21 cellular contexts compared by ENCODE assay signal in the genomic region with DNA sequence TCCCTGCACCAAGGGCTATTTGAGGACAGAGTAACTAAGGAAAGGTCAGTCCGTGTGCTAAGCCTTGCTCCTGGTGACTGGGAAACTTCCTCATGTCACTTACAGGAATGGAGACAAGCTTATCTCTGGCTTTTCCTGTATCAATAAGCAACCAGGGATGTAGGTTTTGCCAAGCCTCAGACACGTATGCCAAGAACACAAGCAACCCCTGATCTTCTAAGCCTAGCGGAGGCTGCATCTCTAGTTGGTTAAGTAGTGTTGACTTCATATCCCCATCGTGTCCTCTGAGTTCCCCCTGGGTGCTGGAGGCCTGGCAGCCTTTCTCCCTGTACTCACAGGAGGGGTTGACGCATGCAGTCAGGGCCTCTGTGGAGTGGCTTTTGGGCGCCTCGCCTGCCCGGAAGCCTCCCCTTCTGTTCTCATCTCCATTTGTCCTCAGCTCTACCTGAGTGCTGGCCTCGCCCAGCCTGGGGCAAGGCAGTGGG. TPM values are rescaled to one million over a fixed set of nuclear protein-coding genes. Genes with fewer than 3 reads are reported as not detected.
DNase-seq lines count a peak whose midpoint lies in the region; ATAC-seq, FAIRE-seq and TF ChIP-seq lines count a peak whose summit lies in the region.
"Had no signal": no experiment of that assay in that cellular context is flagged by ENCODE, and none has a peak within 500 bp of the region (broad histone marks: within the 10 kb centered on the region; RNA-seq: fewer than 3 reads in every experiment).

No MANE protein-coding gene starts in this region.

- peaks cover 9 to 10% of the 10 kb centered on the region in 2 donors for H3K4me1 Mint-ChIP-seq in natural killer cell
- H3K4me1 Mint-ChIP-seq in natural killer cell treated with Interleukin-12 subunit alpha and Interleukin-12 subunit beta and Interleukin-15 and Interleukin-18, amount 100 ng/mL, for 72 hours (ENCODE audit: low read depth in 2 of 2): peaks cover 4 to 5% of the 10 kb centered on the region in 2 donors

- H3K27me3 ChIP-seq in rectal smooth muscle tissue (ENCODE audit: control insufficient read depth, insufficient read depth, low read length): peaks cover 5% of the 10 kb centered on the region

- intact Hi-C loops in natural killer cell (cut with micrococcal nuclease): no loop called here
- intact Hi-C loops in kidney (cut with DNase I): no loop called here

- H3K36me3 ChIP-seq in kidney (ENCODE audit: control insufficient read depth in 1 of 2, insufficient read depth in 2 of 2, low read length in 2 of 2) (no peaks in the 10 kb centered on the region), rectal smooth muscle tissue (ENCODE audit: control insufficient read depth, insufficient read depth, low read length) (no peaks in the 10 kb centered on the region)

- H3K4me3 Mint-ChIP-seq in natural killer cell: peak overlapping the region; percentile 87
- no peak overlapping the region for H3K4me3 Mint-ChIP-seq in natural killer cell treated with Interleukin-12 subunit alpha and Interleukin-12 subunit beta and Interleukin-15 and Interleukin-18, amount 100 ng/mL, for 72 hours
- H3K4me3 Mint-ChIP-seq: activated naive CD4-positive, alpha-beta T cell treated with anti-CD3 and anti-CD28 coated beads for 36 hours had no signal

- no peak overlapping the region for H3K27ac Mint-ChIP-seq in natural killer cell
- H3K27ac Mint-ChIP-seq in natural killer cell treated with Interleukin-12 subunit alpha and Interleukin-12 subunit beta and Interleukin-15 and Interleukin-18, amount 100 ng/mL, for 72 hours: no peak overlapping the region
- H3K27ac Mint-ChIP-seq: activated naive CD4-positive, alpha-beta T cell treated with anti-CD3 and anti-CD28 coated beads for 36 hours; IgD-negative memory B cell; progenitor cell of endocrine pancreas; WTC11 had no signal

- no peaks in the 10 kb centered on the region for H3K9me3 Mint-ChIP-seq in natural killer cell
- no peaks in the 10 kb centered on the region for H3K9me3 Mint-ChIP-seq in natural killer cell treated with Interleukin-12 subunit alpha and Interleukin-12 subunit beta and Interleukin-15 and Interleukin-18, amount 100 ng/mL, for 72 hours
- H3K9me3 Mint-ChIP-seq: activated naive CD4-positive, alpha-beta T cell treated with anti-CD3 and anti-CD28 coated beads for 36 hours; IgD-negative memory B cell; WTC11 had no signal

- no peaks in the 10 kb centered on the region for H3K36me3 Mint-ChIP-seq in natural killer cell
- no peaks in the 10 kb centered on the region for H3K36me3 Mint-ChIP-seq in natural killer cell treated with Interleukin-12 subunit alpha and Interleukin-12 subunit beta and Interleukin-15 and Interleukin-18, amount 100 ng/mL, for 72 hours
- H3K36me3 Mint-ChIP-seq: WTC11 had no signal

- H3K4me1 ChIP-seq in kidney (ENCODE audit: control insufficient read depth in 1 of 2, insufficient read depth in 1 of 2, low read depth in 1 of 2, low read length in 2 of 2): peaks cover 7 to 40% of the 10 kb centered on the region in 2 donors
- peaks cover 23% of the 10 kb centered on the region for H3K4me1 ChIP-seq in rectal smooth muscle tissue (ENCODE audit: control insufficient read depth, insufficient read depth, low read length)

- FAIRE-seq in kidney (lab: Jason Lieb, UNC): no peak
- FAIRE-seq: A204.1, GM12892 had no signal

- no peaks in the 10 kb centered on the region for H3K9me3 ChIP-seq in kidney (ENCODE audit: control insufficient read depth in 1 of 2, low read length in 2 of 2)
- H3K9me3 ChIP-seq: SK-N-SH had no signal

- H3K9ac ChIP-seq in kidney (ENCODE audit: low read length in 2 of 2): no peak overlapping the region
- no peak overlapping the region for H3K9ac ChIP-seq in rectal smooth muscle tissue (ENCODE audit: low read length)
- H3K9ac ChIP-seq: SK-N-SH had no signal

- DNase-seq in natural killer cell (no peak), kidney (peak; percentile 67), HT-29 (ENCODE audit: low spot score) (no peak), activated gamma-delta T cell (lab: John Stamatoyannopoulos, UW) (no peak), GOT3 (lab: John Stamatoyannopoulos, UW) (no peak)
- no peak for DNase-seq in natural killer cell treated with Interleukin-12 subunit alpha and Interleukin-12 subunit beta and Interleukin-15 and Interleukin-18, amount 100 ng/mL, for 72 hours (ENCODE audit: low spot score)
- DNase-seq: activated naive CD4-positive, alpha-beta T cell treated with anti-CD3 and anti-CD28 coated beads for 36 hours; hippocampal formation; NCI-H1092; NCI-H2227 treated with DMSO at 0.1 percent for 48 hours; SK-N-SH; stimulated activated CD4-positive, alpha-beta T cell treated with anti-CD3 and anti-CD28 coated beads, Interleukin-2, amount 100 ng/mL, for 24 hours; stimulated activated CD8-positive, alpha-beta memory T cell treated with anti-CD3 and anti-CD28 coated beads, Interleukin-4, amount 100 ng/mL, for 48 hours had no signal

- ATAC-seq in natural killer cell (no peak), HG03108 (IDR thresholded peaks at IDR 0.05; ENCODE audit: unreplicated experiment) (no peak)
- no peak for ATAC-seq in natural killer cell treated with Interleukin-12 subunit alpha and Interleukin-12 subunit beta and Interleukin-15 and Interleukin-18, amount 100 ng/mL, for 72 hours
- ATAC-seq: WTC11 had no signal

- TF ChIP-seq CTCF in natural killer cell (IDR thresholded peaks at IDR 0.05): no peak
- TF ChIP-seq CTCF in kidney (IDR thresholded peaks at IDR 0.05; ENCODE audit: borderline replicate concordance, extremely low read depth, insufficient read depth): no peak

- H3K27me3 Mint-ChIP-seq in natural killer cell (ENCODE audit: low read depth in 2 of 2): peaks cover 20 to 34% of the 10 kb centered on the region in 2 donors
- H3K27me3 Mint-ChIP-seq in natural killer cell treated with Interleukin-12 subunit alpha and Interleukin-12 subunit beta and Interleukin-15 and Interleukin-18, amount 100 ng/mL, for 72 hours: peaks cover 23 to 25% of the 10 kb centered on the region in 2 donors

- H3K4me3 ChIP-seq in kidney (ENCODE audit: low read length in 2 of 2): no peak overlapping the region
- H3K4me3 ChIP-seq in rectal smooth muscle tissue (ENCODE audit: low read length): no peak overlapping the region

- H3K27ac ChIP-seq in kidney (ENCODE audit: low read depth in 2 of 2, low read length in 2 of 2) (peak overlapping the region; percentile 59 to 84), rectal smooth muscle tissue (ENCODE audit: low read depth, low read length) (peak overlapping the region; percentile 14)
- H3K27ac ChIP-seq: epithelial cell of prostate had no signal

RNA-seq across cellular contexts. Expression of a gene that starts 1.4 kb away (rescaled TPM):
- under 1 TPM in 2 of 3 donors, not detected in 1; 0.20 to 0.28 TPM for total RNA-seq in natural killer cell
- total RNA-seq in natural killer cell treated with Interleukin-12 subunit alpha and Interleukin-12 subunit beta and Interleukin-15 and Interleukin-18, amount 100 ng/mL, for 72 hours: not detected
- total RNA-seq in kidney: 65.2 TPM
- 18.0 TPM for polyA plus RNA-seq in kidney (ENCODE audit: insufficient read depth, low read depth, low replicate concordance)
- total RNA-seq in HT-29 (2014; rRNA removed; shearing (Covaris generic)): 3.6 and 7.5 TPM in 2 replicates
- polyA plus RNA-seq: IgD-negative memory B cell had no signal

RNA-seq across cellular contexts. Expression of a gene that starts 13.0 kb away (rescaled TPM):
- total RNA-seq in natural killer cell: 10 to 100 TPM; 40.0 to 58.8 (median 53.4) TPM
- 10 to 100 TPM; 65.7 to 72.3 TPM for total RNA-seq in natural killer cell treated with Interleukin-12 subunit alpha and Interleukin-12 subunit beta and Interleukin-15 and Interleukin-18, amount 100 ng/mL, for 72 hours
- total RNA-seq in kidney: 56.6 TPM
- polyA plus RNA-seq in kidney (ENCODE audit: insufficient read depth, low read depth, low replicate concordance): 23.0 TPM
- total RNA-seq in HT-29 (2014; rRNA removed; shearing (Covaris generic)): 89.2 and 96.4 TPM in 2 replicates

RNA-seq across cellular contexts. Expression of a gene that starts 42.8 kb away (rescaled TPM):
- total RNA-seq in natural killer cell (1 to 10 TPM; 4.2 to 8.8 (median 4.2) TPM), kidney (240 TPM)
- total RNA-seq in natural killer cell treated with Interleukin-12 subunit alpha and Interleukin-12 subunit beta and Interleukin-15 and Interleukin-18, amount 100 ng/mL, for 72 hours: 1 to 10 TPM; 3.4 to 6.7 TPM
- 310 TPM for polyA plus RNA-seq in kidney (ENCODE audit: insufficient read depth, low read depth, low replicate concordance)
- total RNA-seq in HT-29 (2014; rRNA removed; shearing (Covaris generic)): 1,319 and 1,392 TPM in 2 replicates

RNA-seq across cellular contexts. Expression of a gene that starts 52.1 kb away (rescaled TPM):
- total RNA-seq in natural killer cell: 10 to 100 TPM; 56.0 to 86.4 (median 56.9) TPM
- total RNA-seq in natural killer cell treated with Interleukin-12 subunit alpha and Interleukin-12 subunit beta and Interleukin-15 and Interleukin-18, amount 100 ng/mL, for 72 hours: 10 to 100 TPM; 37.2 to 54.2 TPM
- total RNA-seq in kidney: 49.3 TPM
- 14.3 TPM for polyA plus RNA-seq in kidney (ENCODE audit: insufficient read depth, low read depth, low replicate concordance)
- 22.5 and 26.7 TPM in 2 replicates for total RNA-seq in HT-29 (2014; rRNA removed; shearing (Covaris generic))

Comparison
In these comparisons a context has a peak if more than half of its experiments do, and no peak if none do; other contexts are left out.
1. RNA of a gene that starts 42.8 kb away (total RNA-seq): 1,319 to 1,392 TPM in HT-29 and 240 TPM in kidney (single experiment); 3.4 to 6.7 TPM in natural killer cell treated with Interleukin-12 subunit alpha and Interleukin-12 subunit beta and Interleukin-15 and Interleukin-18, amount 100 ng/mL, for 72 hours and 4.2 to 8.8 TPM in natural killer cell; every median in the first group is over 10 times any median in the second.